Comparison of ENCODE assay signal across 8 cellular contexts in genomic region chr3:153138267-153139210, GRCh38. TPM values are rescaled to one million over a fixed set of nuclear protein-coding genes. Genes with fewer than 3 reads are reported as not detected.
DNase-seq lines count a peak whose midpoint lies in the region; ATAC-seq, FAIRE-seq and TF ChIP-seq lines count a peak whose summit lies in the region.

No MANE protein-coding gene starts in this region.

- DNase-seq in NCI-H446 treated with DMSO at 0.1 percent for 48 hours (lab: John Stamatoyannopoulos, UW), result peak; percentile 13
- DNase-seq in NCI-H446 (lab: John Stamatoyannopoulos, UW), result no peak
- DNase-seq in NCI-H226, result peak; percentile 97
- peak in 1 of 4 experiments; percentile 17 for DNase-seq in K562 (ENCODE audit: extremely low read depth in 1 of 4, low spot score in 3 of 4)
- DNase-seq in lung microvascular endothelial cell (ENCODE audit: low read depth in 2 of 2), result peak; percentile 94 to 96
- peak; percentile 75 to 82 for DNase-seq in thyroid gland
- DNase-seq in GF-D8 (lab: John Stamatoyannopoulos, UW), result no peak

- TF ChIP-seq CTCF in K562 (IDR thresholded peaks at IDR 0.05 in 2 of 3, conservative IDR thresholded peaks at IDR 0.05 in 1 of 3; ENCODE audit: insufficient read depth in 2 of 3, low read depth in 1 of 3, low read length in 3 of 3) (no peak), thyroid gland (IDR thresholded peaks at IDR 0.05) (no peak)

- FAIRE-seq in K562 (lab: Jason Lieb, UNC), result peak; percentile 44

- intact Hi-C loops in K562 (cut with micrococcal nuclease), result no loop called here
- intact Hi-C loops in thyroid gland (cut with DNase I), result no loop called here

- no peak overlapping the region for H3K9ac ChIP-seq in K562 (ENCODE audit: insufficient read depth in 1 of 2, low read depth in 2 of 2, low read length in 2 of 2)

- no TSS peak for BruUV-seq in K562 (replicated peaks; lab: Mats Ljungman, UMichigan)

- peak overlapping the region; percentile 71 for H2AFZ ChIP-seq in K562 (ENCODE audit: low read depth, low read length)

- H3K4me2 ChIP-seq in K562 (ENCODE audit: insufficient read depth, low read length), result no peak overlapping the region

- in situ Hi-C loops in K562 (cut with MboI), result no loop called here

- CTCF ChIA-PET in K562 (lab: Yijun Ruan, JAX; ENCODE audit: low intra/inter-chr PET ratio), result no interaction called here

- H3K36me3 ChIP-seq in K562 (ENCODE audit: control insufficient read depth, insufficient read depth, low read length) (no peaks in the 10 kb centered on the region), thyroid gland (no peaks in the 10 kb centered on the region)

- 51% methylated on average over 5 of the region's 5 CpGs for WGBS in K562 (ENCODE audit: insufficient coverage, low coverage, missing lambda C conversion rate)
- 42 to 44% methylated on average over 5 of the region's 5 CpGs for WGBS in thyroid gland, 2 donors

- H4K20me1 ChIP-seq in K562 (replicated peaks; ENCODE audit: control insufficient read depth, insufficient read depth, low read length), result no peaks in the 10 kb centered on the region

- ATAC-seq in HG02623 (IDR thresholded peaks at IDR 0.05; ENCODE audit: unreplicated experiment) (peak; percentile 73), K562 (peak; percentile 56; the same call in 2 of the 3 replicates)

- POLR2A ChIA-PET in K562 (lab: Yijun Ruan, JAX), result no interaction called here

- H3K9me1 ChIP-seq in K562 (ENCODE audit: control insufficient read depth, insufficient read depth, low read length), result no peaks in the 10 kb centered on the region

- H3K27ac ChIP-seq in K562 (ENCODE audit: extremely low read depth, low read depth, low read length) (peak overlapping the region; percentile 8; the same call in 1 of the 3 replicates), thyroid gland (peak overlapping the region; percentile 60 to 77 (median 76))

- H3K9me3 ChIP-seq in K562 (replicated peaks; ENCODE audit: control insufficient read depth, insufficient read depth, low read depth, low read length), result no peaks in the 10 kb centered on the region
- H3K9me3 ChIP-seq in thyroid gland, result no peaks in the 10 kb centered on the region

- no peak overlapping the region for H3K4me3 ChIP-seq in K562
- H3K4me3 ChIP-seq in thyroid gland (replicated peaks in 1 of 3), result no peak overlapping the region

- no peaks in the 10 kb centered on the region; a peak in 1 of 5 replicates for H3K4me1 ChIP-seq in K562 (replicated peaks in 1 of 2; ENCODE audit: control insufficient read depth in 2 of 2, insufficient read depth in 2 of 2, low read length in 2 of 2)
- peaks cover 0 to 6% of the 10 kb centered on the region in 2 donors for H3K4me1 ChIP-seq in thyroid gland

- no peaks in the 10 kb centered on the region for H3K79me2 ChIP-seq in K562 (ENCODE audit: control insufficient read depth, insufficient read depth, low read length)

- H3K27me3 ChIP-seq in K562 (ENCODE audit: control insufficient read depth in 2 of 2, insufficient read depth in 2 of 2, low read length in 2 of 2) (no peaks in the 10 kb centered on the region), thyroid gland (no peaks in the 10 kb centered on the region)

- peak; percentile 13; the same call in 1 of the 2 replicates for TF ChIP-seq EP300 in K562 (IDR thresholded peaks at IDR 0.05; ENCODE audit: low read length)

- TF ChIP-seq POLR2A in K562 (conservative IDR thresholded peaks at IDR 0.05) (no peak), thyroid gland (IDR thresholded peaks at IDR 0.05) (peak in 1 of 2 donors; percentile 19)

- no peak for TF ChIP-seq RAD21 in K562 (CRISPR knock-in tag; conservative IDR thresholded peaks at IDR 0.05 in 1 of 2, IDR thresholded peaks at IDR 0.05 in 1 of 2)

TF ChIP-seq in K562, 482 proteins besides CTCF, POLR2A, EP300 and RAD21 (continues in another document):
- 0 out of 4 replicates have a peak, but pooled peaks of 1 of the 2 experiments have one; percentile 44 for TF ChIP-seq TRIM24 (IDR thresholded peaks at IDR 0.05)
- TF ChIP-seq SOX6 (IDR thresholded peaks at IDR 0.05), result peak; percentile 18; the same call in 1 of the 2 replicates
- peak; percentile 77 for TF ChIP-seq ZNF316 (IDR thresholded peaks at IDR 0.05)
- TF ChIP-seq JUND (IDR thresholded peaks at IDR 0.05; ENCODE audit: borderline replicate concordance, low read depth, low read length), result 0 out of 2 replicates have a peak, but pooled peaks have one; percentile 10
- peak; percentile 60; the same call in 1 of the 3 replicates for TF ChIP-seq JUND (tag; IDR thresholded peaks at IDR 0.05; ENCODE audit: borderline replicate concordance, low read depth, low read length)
- TF ChIP-seq DPF2 (IDR thresholded peaks at IDR 0.05), result peak; percentile 41; the same call in 1 of the 2 replicates
- TF ChIP-seq ZNF589 (CRISPR knock-in tag; IDR thresholded peaks at IDR 0.05; ENCODE audit: low read depth), result 0 out of 2 replicates have a peak, but pooled peaks have one; percentile 22
- peak; percentile 50; the same call in 1 of the 2 replicates for TF ChIP-seq JUN (IDR thresholded peaks at IDR 0.05; ENCODE audit: borderline replicate concordance, low read depth, low read length)
- no peak for TF ChIP-seq JUN (CRISPR knock-in tag; IDR thresholded peaks at IDR 0.05; ENCODE audit: borderline replicate concordance)
- peak; percentile 77 for TF ChIP-seq FOSL1 (tag; conservative IDR thresholded peaks at IDR 0.05)
- TF ChIP-seq MAFF (IDR thresholded peaks at IDR 0.05; ENCODE audit: low read length), result peak; percentile 23; the same call in 1 of the 2 replicates
- TF ChIP-seq PRDM10 (IDR thresholded peaks at IDR 0.05; ENCODE audit: partially characterized antibody), result no peak
- 0 out of 2 replicates have a peak, but pooled peaks have one; percentile 31 for TF ChIP-seq SMARCA4 (IDR thresholded peaks at IDR 0.05)
- TF ChIP-seq, protein P1, sequence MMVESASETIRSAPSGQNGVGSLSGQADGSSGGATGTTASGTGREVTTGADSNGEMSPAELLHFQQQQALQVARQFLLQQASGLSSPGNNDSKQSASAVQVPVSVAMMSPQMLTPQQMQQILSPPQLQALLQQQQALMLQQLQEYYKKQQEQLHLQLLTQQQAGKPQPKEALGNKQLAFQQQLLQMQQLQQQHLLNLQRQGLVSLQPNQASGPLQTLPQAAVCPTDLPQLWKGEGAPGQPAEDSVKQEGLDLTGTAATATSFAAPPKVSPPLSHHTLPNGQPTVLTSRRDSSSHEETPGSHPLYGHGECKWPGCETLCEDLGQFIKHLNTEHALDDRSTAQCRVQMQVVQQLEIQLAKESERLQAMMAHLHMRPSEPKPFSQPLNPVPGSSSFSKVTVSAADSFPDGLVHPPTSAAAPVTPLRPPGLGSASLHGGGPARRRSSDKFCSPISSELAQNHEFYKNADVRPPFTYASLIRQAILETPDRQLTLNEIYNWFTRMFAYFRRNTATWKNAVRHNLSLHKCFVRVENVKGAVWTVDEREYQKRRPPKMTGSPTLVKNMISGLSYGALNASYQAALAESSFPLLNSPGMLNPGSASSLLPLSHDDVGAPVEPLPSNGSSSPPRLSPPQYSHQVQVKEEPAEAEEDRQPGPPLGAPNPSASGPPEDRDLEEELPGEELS (CRISPR knock-in tag; IDR thresholded peaks at IDR 0.05; ENCODE audit: borderline replicate concordance), result no peak
- peak; percentile 48 for TF ChIP-seq NFE2 (IDR thresholded peaks at IDR 0.05; ENCODE audit: low read depth)

RNA-seq across cellular contexts. Expression of gene RAP2B, which starts 23.5 kb away (rescaled TPM):
- total RNA-seq in K562 (2011; cell fraction: chromatin; rRNA removed; ENCODE audit: low replicate concordance), result 16.2 and 18.9 TPM in 2 replicates
- 17.4 and 18.3 TPM in 2 replicates for total RNA-seq in K562 (2011; cell fraction: nucleolus; rRNA removed)
- total RNA-seq in K562 (2011; cell fraction: nucleoplasm; rRNA removed), result 24.3 and 34.3 TPM in 2 replicates
- total RNA-seq in K562 (2014; rRNA removed) (24.1 and 26.0 TPM in 2 replicates), K562 (2014; rRNA removed; fragmentation: Illumina TruSeq; extraction: Trizol) (15.8 and 18.9 TPM in 2 replicates), K562 (2015; rRNA removed; fragmentation: Illumina TruSeq; extraction: Trizol) (17.2 and 17.6 TPM in 2 replicates), K562 (2021) (27.9 and 30.0 TPM in 2 replicates), lung microvascular endothelial cell (12.5 and 16.1 TPM in 2 replicates), thyroid gland (10 to 100 TPM in 3 of 4 donors, 1 to 10 TPM in 1; 8.9 to 11.0 (median 10.1) TPM)
- polyA plus RNA-seq in K562 (2011; rRNA removed) (11.3 and 13.9 TPM in 2 replicates), K562 (2014; fragmentation: Illumina TruSeq; extraction: Trizol) (9.4 and 9.8 TPM in 2 replicates), K562 (2014; fragmentation: Nextera tagmentation; extraction: Ambion mirVana) (10 to 100 TPM; 14.1 to 31.2 TPM), K562 (2014; rRNA removed) (12.3 and 12.9 TPM in 2 replicates)
- 14.5 and 18.0 TPM in 2 replicates for polyA plus RNA-seq in K562 (2011; cell fraction: cytosol; rRNA removed)
- polyA plus RNA-seq in K562 (2011; cell fraction: nucleus; rRNA removed), result 9.8 and 12.2 TPM in 2 replicates
- 9.2 and 15.0 TPM in 2 replicates for polyA plus RNA-seq in K562 (2012)
- 25.3 and 30.5 TPM in 2 replicates for polyA minus RNA-seq in K562 (2011; rRNA and poly(A)+ RNA removed)
- polyA minus RNA-seq in K562 (2011; cell fraction: cytosol; rRNA and poly(A)+ RNA removed), result 33.8 and 35.9 TPM in 2 replicates
- 19.1 and 28.9 TPM in 2 replicates for polyA minus RNA-seq in K562 (2011; cell fraction: nucleus; rRNA and poly(A)+ RNA removed)

Comparison
In these comparisons a context has a peak if more than half of its experiments do, and no peak if none do; other contexts are left out.
1. DNase-seq: peak in NCI-H446 treated with DMSO at 0.1 percent for 48 hours (single experiment), NCI-H226 (single experiment), lung microvascular endothelial cell (2 of 2) and thyroid gland (2 of 2); none in NCI-H446 (0 of 2) and GF-D8 (single experiment).